ENCODE assay signal across 13 cellular contexts in genomic region chr15:87597346-87598052, GRCh38.
DNase-seq lines count a peak whose midpoint lies in the region; ATAC-seq and TF ChIP-seq lines count a peak whose summit lies in the region.
"Had no signal": no experiment of that assay in that cellular context is flagged by ENCODE, and none has a peak within 500 bp of the region (broad histone marks: within the 10 kb centered on the region; RNA-seq: fewer than 3 reads in every experiment).

No MANE protein-coding gene starts in this region.

- TF ChIP-seq CTCF in right atrium auricular region (IDR thresholded peaks at IDR 0.05) (no peak), mesothelial cell of epicardium (IDR thresholded peaks at IDR 0.05; ENCODE audit: unreplicated experiment) (no peak)

- POLR2A ChIA-PET in activated naive CD8-positive, alpha-beta T cell treated with anti-CD3 and anti-CD28 coated beads, Interleukin-2, amount 10 ng/mL, durations not matched to agents 7 days and 5 days (lab: Charles Lee) = no interaction called here

- ATAC-seq in Right ventricle myocardium inferior (peak; percentile 46), GM18498 (IDR thresholded peaks at IDR 0.05; ENCODE audit: unreplicated experiment) (no peak)
- peak; percentile 99 for ATAC-seq in activated naive CD8-positive, alpha-beta T cell treated with anti-CD3 and anti-CD28 coated beads, Interleukin-2, amount 10 ng/mL, durations not matched to agents 7 days and 5 days (ENCODE audit: low read depth)
- peak; percentile 95 for ATAC-seq in stimulated activated naive CD8-positive, alpha-beta T cell treated with anti-CD3 and anti-CD28 coated beads, Interleukin-15, amount 100 ng/mL, for 72 hours

- peaks cover 0 to 5% of the 10 kb centered on the region in 2 donors for H3K4me1 ChIP-seq in right atrium auricular region

- H3K27me3 Mint-ChIP-seq in activated naive CD8-positive, alpha-beta T cell treated with anti-CD3 and anti-CD28 coated beads, Interleukin-2, amount 10 ng/mL, durations not matched to agents 7 days and 5 days = no peaks in the 10 kb centered on the region
- no peaks in the 10 kb centered on the region for H3K27me3 Mint-ChIP-seq in stimulated activated naive CD8-positive, alpha-beta T cell treated with anti-CD3 and anti-CD28 coated beads, Interleukin-15, amount 100 ng/mL, for 72 hours
- H3K27me3 Mint-ChIP-seq in mesothelial cell of epicardium (ENCODE audit: low read depth) = peaks cover 3% of the 10 kb centered on the region

- H3K27ac Mint-ChIP-seq in activated naive CD8-positive, alpha-beta T cell treated with anti-CD3 and anti-CD28 coated beads, Interleukin-2, amount 10 ng/mL, durations not matched to agents 7 days and 5 days = peak overlapping the region; percentile 95
- peak overlapping the region in 1 of 2 donors; percentile 83 for H3K27ac Mint-ChIP-seq in stimulated activated naive CD8-positive, alpha-beta T cell treated with anti-CD3 and anti-CD28 coated beads, Interleukin-15, amount 100 ng/mL, for 72 hours
- no peak overlapping the region for H3K27ac Mint-ChIP-seq in mesothelial cell of epicardium

- H3K36me3 ChIP-seq in right atrium auricular region = no peaks in the 10 kb centered on the region

- H3K27me3 ChIP-seq in right atrium auricular region = no peaks in the 10 kb centered on the region

- H3K36me3 Mint-ChIP-seq in activated naive CD8-positive, alpha-beta T cell treated with anti-CD3 and anti-CD28 coated beads, Interleukin-2, amount 10 ng/mL, durations not matched to agents 7 days and 5 days = no peaks in the 10 kb centered on the region
- no peaks in the 10 kb centered on the region for H3K36me3 Mint-ChIP-seq in mesothelial cell of epicardium

- peaks cover 25% of the 10 kb centered on the region for H3K4me1 Mint-ChIP-seq in activated naive CD8-positive, alpha-beta T cell treated with anti-CD3 and anti-CD28 coated beads, Interleukin-2, amount 10 ng/mL, durations not matched to agents 7 days and 5 days
- peaks cover 29% of the 10 kb centered on the region for H3K4me1 Mint-ChIP-seq in stimulated activated naive CD8-positive, alpha-beta T cell treated with anti-CD3 and anti-CD28 coated beads, Interleukin-15, amount 100 ng/mL, for 72 hours
- H3K4me1 Mint-ChIP-seq in mesothelial cell of epicardium = no peaks in the 10 kb centered on the region

- intact Hi-C loops in Right ventricle myocardium inferior (cut with DNase I) = loop anchor here (10.0 kb wide), 1 partner anchor 103 kb away; no protein-coding TSS in a partner anchor

- H3K27ac ChIP-seq in right atrium auricular region = no peak overlapping the region

- no peak overlapping the region for H3K4me3 ChIP-seq in right atrium auricular region

- no peaks in the 10 kb centered on the region for H3K9me3 ChIP-seq in right atrium auricular region

- DNase-seq in Right ventricle myocardium inferior (ENCODE audit: missing footprints) = no peak
- DNase-seq in right atrium auricular region (ENCODE audit: low spot score) = no peak
- peak; percentile 51 for DNase-seq in NCI-H226
- DNase-seq in activated naive CD8-positive, alpha-beta T cell treated with anti-CD3 and anti-CD28 coated beads, Interleukin-2, amount 10 ng/mL, durations not matched to agents 7 days and 5 days = peak; percentile 49
- DNase-seq in stimulated activated naive CD8-positive, alpha-beta T cell treated with anti-CD3 and anti-CD28 coated beads, Interleukin-15, amount 100 ng/mL, for 72 hours = peak; percentile 22 to 41
- DNase-seq in ecto neural progenitor cell (ENCODE audit: low spot score) = no peak
- no peak for DNase-seq in mesothelial cell of epicardium (ENCODE audit: low spot score in 2 of 2, unreplicated experiment in 2 of 2)
- DNase-seq: activated CD8-positive, alpha-beta memory T cell treated with anti-CD3 and anti-CD28 coated beads, Interleukin-2, amount 50 U/mL, for 48 hours; dermis blood vessel endothelial cell; hypothalamus; NCI-H146; SHP77 had no signal

- peaks cover 5% of the 10 kb centered on the region for H3K9me3 Mint-ChIP-seq in activated naive CD8-positive, alpha-beta T cell treated with anti-CD3 and anti-CD28 coated beads, Interleukin-2, amount 10 ng/mL, durations not matched to agents 7 days and 5 days
- peaks cover 5 to 6% of the 10 kb centered on the region in 2 donors for H3K9me3 Mint-ChIP-seq in stimulated activated naive CD8-positive, alpha-beta T cell treated with anti-CD3 and anti-CD28 coated beads, Interleukin-15, amount 100 ng/mL, for 72 hours
- H3K9me3 Mint-ChIP-seq in mesothelial cell of epicardium = peaks cover 3% of the 10 kb centered on the region

- peak overlapping the region; percentile 64 for H3K4me3 Mint-ChIP-seq in activated naive CD8-positive, alpha-beta T cell treated with anti-CD3 and anti-CD28 coated beads, Interleukin-2, amount 10 ng/mL, durations not matched to agents 7 days and 5 days
- H3K4me3 Mint-ChIP-seq in stimulated activated naive CD8-positive, alpha-beta T cell treated with anti-CD3 and anti-CD28 coated beads, Interleukin-15, amount 100 ng/mL, for 72 hours = peak overlapping the region; percentile 7 to 52
- no peak overlapping the region for H3K4me3 Mint-ChIP-seq in mesothelial cell of epicardium

Comparison
In these comparisons a context has a peak if more than half of its experiments do, and no peak if none do; other contexts are left out.
1. DNase-seq: peak in NCI-H226 (single experiment), activated naive CD8-positive, alpha-beta T cell treated with anti-CD3 and anti-CD28 coated beads, Interleukin-2, amount 10 ng/mL, durations not matched to agents 7 days and 5 days (single experiment) and stimulated activated naive CD8-positive, alpha-beta T cell treated with anti-CD3 and anti-CD28 coated beads, Interleukin-15, amount 100 ng/mL, for 72 hours (2 of 2); none in Right ventricle myocardium inferior (single experiment), right atrium auricular region (single experiment), ecto neural progenitor cell (single experiment) and mesothelial cell of epicardium (0 of 2).